ENCODE assay signal across 24 cellular contexts in the genomic region with DNA sequence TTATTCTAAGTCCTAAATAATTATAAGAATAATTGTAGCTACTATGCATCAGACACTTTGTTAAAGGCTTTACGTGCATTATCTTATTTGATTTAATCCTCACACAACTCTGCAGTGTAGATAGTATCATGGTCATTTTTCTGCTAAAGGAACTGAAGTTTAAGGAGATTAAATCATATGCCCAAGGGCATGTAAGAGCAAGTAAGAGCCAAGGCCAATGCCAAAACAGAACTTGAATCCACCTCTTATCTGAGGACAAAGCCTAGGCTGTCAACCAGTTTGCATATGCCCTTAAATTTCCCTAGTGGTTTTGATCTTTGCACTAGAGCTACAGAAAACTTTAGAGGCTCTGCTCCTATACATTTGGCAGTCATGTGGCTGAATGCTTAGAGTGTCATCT.
"Had no signal": no experiment of that assay in that cellular context is flagged by ENCODE, and none has a peak within 500 bp of the region (broad histone marks: within the 10 kb centered on the region; RNA-seq: fewer than 3 reads in every experiment).

No MANE protein-coding gene starts in this region.

- ATAC-seq: mucosa of descending colon; naive thymus-derived CD4-positive, alpha-beta T cell; natural killer cell treated with Interleukin-12 subunit alpha and Interleukin-12 subunit beta and Interleukin-15 and Interleukin-18, amount 100 ng/mL, for 72 hours; sciatic nerve; stimulated activated naive B cell treated with anti-CD40 and anti-IgM and Interleukin-4, amounts not matched to agents 10 μg/mL and 1 μg/mL and 100 μg/mL, for 72 hours; stimulated activated naive CD8-positive, alpha-beta T cell treated with anti-CD3 and anti-CD28 coated beads, Interleukin-15, Interleukin-2, amounts not matched to agents 100 U/mL and 50 U/mL, for 24 hours had no signal

- H3K4me3 ChIP-seq: left ventricle myocardium inferior, lung, mucosa of descending colon, ovary, right atrium auricular region, skin epidermis, stomach, testis, thyroid gland, transverse colon, upper lobe of left lung had no signal

- H3K36me3 ChIP-seq: left ventricle myocardium inferior, ovary, right atrium auricular region, stomach, thyroid gland, transverse colon, upper lobe of left lung had no signal

- DNase-seq: hypothalamus; immature natural killer cell; left ventricle myocardium inferior; midbrain; mucosa of descending colon; naive thymus-derived CD4-positive, alpha-beta T cell; ovary; stimulated activated CD4-positive, alpha-beta T cell treated with anti-CD3 and anti-CD28 coated beads, Interleukin-12 subunit alpha, Interleukin-12 subunit beta, amount 100 ng/mL, for 4 hours; stimulated activated CD4-positive, alpha-beta T cell treated with anti-CD3 and anti-CD28 coated beads, Interleukin-15, amount 100 ng/mL, for 24 hours; stimulated activated CD4-positive, alpha-beta T cell treated with anti-CD3 and anti-CD28 coated beads, Interleukin-2, amount 100 ng/mL, for 24 hours; stimulated activated CD4-positive, alpha-beta T cell treated with anti-CD3 and anti-CD28 coated beads, Interleukin-4, amount 100 ng/mL, for 1 hour; stimulated activated naive B cell treated with anti-CD40 and anti-IgM and Interleukin-4, amounts not matched to agents 10 μg/mL and 1 μg/mL and 100 μg/mL, for 72 hours; stimulated activated naive CD8-positive, alpha-beta T cell treated with anti-CD3 and anti-CD28 coated beads, Interleukin-15, Interleukin-2, amounts not matched to agents 100 U/mL and 50 U/mL, for 24 hours; stomach; testis; thyroid gland; transverse colon; upper lobe of left lung had no signal

- H3K27me3 ChIP-seq: ovary, right atrium auricular region, stomach, testis, thyroid gland, transverse colon, upper lobe of left lung had no signal

- FAIRE-seq: islet of Langerhans had no signal
